In the genomic region with DNA sequence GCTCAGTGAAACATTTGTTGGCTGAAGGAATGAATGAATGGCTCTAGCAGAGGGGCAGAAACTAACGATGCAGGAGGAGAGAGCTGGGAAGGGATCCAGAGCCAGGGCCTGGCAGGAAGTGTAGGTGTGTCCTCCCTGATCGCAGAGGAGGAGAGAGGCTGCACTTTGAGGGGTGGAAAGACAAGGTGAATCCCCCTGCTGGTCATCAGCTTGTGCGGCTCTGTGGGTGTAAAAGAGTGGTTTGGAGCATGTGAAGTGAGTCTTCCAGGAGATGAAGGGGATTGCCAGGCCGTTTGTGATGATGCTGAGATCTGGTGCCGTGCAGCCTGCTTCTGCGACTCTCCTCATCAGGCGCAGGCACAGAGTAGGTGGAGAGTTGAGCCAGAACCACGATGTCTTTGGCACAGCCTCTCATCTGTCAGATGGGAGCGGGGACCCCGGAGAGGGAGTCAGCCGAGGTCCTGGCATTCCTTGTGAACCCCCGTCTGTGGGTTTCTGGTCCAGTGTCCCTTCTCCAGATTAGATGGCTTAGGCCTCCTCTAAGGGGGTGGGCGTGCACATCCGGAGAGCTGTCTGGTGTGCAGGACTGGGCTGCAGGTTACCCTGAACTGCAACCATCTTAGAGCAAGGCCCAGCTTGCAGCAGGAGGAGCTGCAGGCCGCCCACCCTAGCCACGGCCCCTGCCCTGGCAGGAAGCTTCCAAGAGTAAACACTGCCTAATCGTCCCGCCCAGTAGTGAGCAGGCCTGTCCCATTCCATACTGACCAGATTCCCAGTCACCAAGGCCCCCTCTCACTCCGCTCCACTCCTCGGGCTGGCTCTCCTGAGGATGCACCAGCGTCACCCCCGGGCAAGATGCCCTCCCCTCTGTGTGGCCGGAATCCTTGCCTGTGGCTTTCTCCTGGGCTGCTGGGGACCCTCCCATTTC, we compare ENCODE assay signal across 8 cellular contexts. TPM values are rescaled to one million over a fixed set of nuclear protein-coding genes. Genes with fewer than 3 reads are reported as not detected.
DNase-seq lines count a peak whose midpoint lies in the region; FAIRE-seq and TF ChIP-seq lines count a peak whose summit lies in the region.

ADAMTS13 (plus strand) TSS at position 753 of the 928 bp plus-strand sequence; CDS start at position 830, 77 bp downstream.

- H3K23ac ChIP-seq in H1 (ENCODE audit: insufficient read length): no peak within 1 kb of the TSS

- no peak within 1 kb of the TSS for H3K14ac ChIP-seq in H1 (ENCODE audit: insufficient read length)

- H3K4me3 Mint-ChIP-seq in activated CD4-positive, alpha-beta T cell treated with anti-CD3 and anti-CD28 coated beads, Interleukin-2, amount 10 ng/mL, durations not matched to agents 24 days and 14 days: peak within 1 kb of the TSS; percentile 33

- H3K9ac ChIP-seq in H1 (replicated peaks in 1 of 4; ENCODE audit: extremely low read depth in 1 of 4, low read depth in 3 of 4, low read length in 3 of 4): peak within 1 kb of the TSS in 1 of 4 experiments; percentile 28; a peak in 1 of 7 replicates

- TF ChIP-seq CTCF in H1 (IDR thresholded peaks at IDR 0.05; ENCODE audit: control extremely low read depth in 1 of 3, insufficient read depth in 1 of 3, low read depth in 1 of 3, low read length in 3 of 3) (peak in 2 of 3 experiments; percentile 30 to 69; a peak in 2 of 4 replicates), esophagus squamous epithelium (IDR thresholded peaks at IDR 0.05) (no peak), Peyer's patch (IDR thresholded peaks at IDR 0.05) (no peak)

- TF ChIP-seq EP300 in H1 (IDR thresholded peaks at IDR 0.05; ENCODE audit: borderline replicate concordance in 1 of 2, low read depth in 2 of 2, low read length in 2 of 2): no peak

- H3K79me1 ChIP-seq in H1 (ENCODE audit: low read depth, low read length): peaks cover under 1% of the 10 kb centered on the region

- no peak for FAIRE-seq in H1 (lab: Jason Lieb, UNC)

- H2AK5ac ChIP-seq in H1 (ENCODE audit: low read depth, low read length): 0 out of 2 replicates have a peak within 1 kb of the TSS, but pooled peaks have one; percentile 17

- H2BK120ac ChIP-seq in H1 (replicated peaks; ENCODE audit: low read depth, low read length): no peak within 1 kb of the TSS

- whole genome bisulfite sequencing in H1 (ENCODE audit: extremely low coverage in 1 of 2, insufficient coverage in 1 of 2, insufficient read length in 1 of 2, insufficient replicate concordance in 2 of 2, low coverage in 1 of 2, low lambda C conversion rate in 2 of 2, missing lambda C conversion rate in 1 of 2), 2 experiments: 77% methylated on average over 23 of the region's 23 CpGs; no CpG with 5 or more reads in 1 of the 2 experiments
- 54 to 59% methylated on average over 12 to 15 of the region's 23 CpGs for WGBS in esophagus squamous epithelium, 2 donors

- H3K18ac ChIP-seq in H1 (ENCODE audit: extremely low read depth, low read length): no peak within 1 kb of the TSS; the same call in 1 of the 2 replicates

- CTCF ChIA-PET in H1 (lab: Charles Lee; ENCODE audit: partially characterized antibody): interaction anchor here (0.7 to 3.7 kb wide), 20 partner anchors 9 to 233 kb away, joined by 3 to 16 read pairs (median 3); partner anchors contain the start of gene CACFD1

- no peak within 1 kb of the TSS for H3K4me3 ChIP-seq in H1 (ENCODE audit: extremely low read depth in 1 of 4, insufficient read depth in 2 of 4, low read depth in 3 of 4, low read length in 4 of 4)
- H3K4me3 ChIP-seq in esophagus squamous epithelium: no peak within 1 kb of the TSS
- H3K4me3 ChIP-seq in Peyer's patch: no peak within 1 kb of the TSS

- POLR2A ChIA-PET in H1 (lab: Charles Lee; ENCODE audit: partially characterized antibody): interaction anchor here (0.6 to 3.6 kb wide), 7 partner anchors 10 to 80 kb away, joined by 3 to 19 read pairs (median 3); partner anchors contain the start of genes MED22 and RPL7A

- H3K27me3 ChIP-seq in H1 (replicated peaks in 1 of 4; ENCODE audit: control insufficient read depth in 3 of 4, extremely low read depth in 1 of 4, insufficient read depth in 3 of 4, low read length in 3 of 4) (no peaks in the 10 kb centered on the region; a peak in 1 of 7 replicates), esophagus squamous epithelium (peaks cover 0 to 26% (median 0%) of the 10 kb centered on the region in 4 donors), Peyer's patch (no peaks in the 10 kb centered on the region)

- peak within 1 kb of the TSS; percentile 82 for H3K27ac Mint-ChIP-seq in activated CD4-positive, alpha-beta T cell treated with anti-CD3 and anti-CD28 coated beads, Interleukin-2, amount 10 ng/mL, durations not matched to agents 24 days and 14 days

- H3K36me3 Mint-ChIP-seq in activated CD4-positive, alpha-beta T cell treated with anti-CD3 and anti-CD28 coated beads, Interleukin-2, amount 10 ng/mL, durations not matched to agents 24 days and 14 days (ENCODE audit: low read depth): peaks cover 7% of the 10 kb centered on the region

- TF ChIP-seq RAD21 in H1 (IDR thresholded peaks at IDR 0.05 in 1 of 2, conservative IDR thresholded peaks at IDR 0.05 in 1 of 2; ENCODE audit: low read depth in 2 of 2, low read length in 2 of 2): peak in 1 of 2 experiments; percentile 19; a peak in 1 of 4 replicates

- H3K4me1 ChIP-seq in H1 (replicated peaks in 1 of 4; ENCODE audit: control insufficient read depth in 3 of 4, insufficient read depth in 4 of 4, low read length in 3 of 4) (peaks cover 0 to 15% (median 3%) of the 10 kb centered on the region in 4 experiments; a peak in 4 of 7 replicates), esophagus squamous epithelium (peaks cover 1 to 22% (median 5%) of the 10 kb centered on the region in 3 donors), Peyer's patch (peaks cover 3 to 14% (median 4%) of the 10 kb centered on the region in 4 donors)

- peaks cover 0 to 7% of the 10 kb centered on the region in 2 experiments; a peak in 2 of 4 replicates for H3K79me2 ChIP-seq in H1 (ENCODE audit: control insufficient read depth in 1 of 2, insufficient read depth in 2 of 2, low read length in 2 of 2)

- H3K36me3 ChIP-seq in H1 (ENCODE audit: control insufficient read depth in 2 of 4, insufficient read depth in 4 of 4, low read length in 3 of 4) (no peaks in the 10 kb centered on the region), esophagus squamous epithelium (no peaks in the 10 kb centered on the region), Peyer's patch (no peaks in the 10 kb centered on the region)

- H2BK15ac ChIP-seq in H1 (ENCODE audit: low read length): peak within 1 kb of the TSS; percentile 81; the same call in 1 of the 2 replicates

- H3K27me3 Mint-ChIP-seq in activated CD4-positive, alpha-beta T cell treated with anti-CD3 and anti-CD28 coated beads, Interleukin-2, amount 10 ng/mL, durations not matched to agents 24 days and 14 days: peaks cover 5% of the 10 kb centered on the region

- H4K20me1 ChIP-seq in H1 (replicated peaks in 1 of 2; ENCODE audit: control insufficient read depth in 1 of 2, insufficient read depth in 2 of 2, low read length in 2 of 2): no peaks in the 10 kb centered on the region

- no peak within 1 kb of the TSS for H3K56ac ChIP-seq in H1 (replicated peaks; ENCODE audit: insufficient read length, low read depth, low read length)

- H3K23me2 ChIP-seq in H1 (ENCODE audit: low read depth, low read length): peaks cover 4% of the 10 kb centered on the region

- H2BK5ac ChIP-seq in H1 (ENCODE audit: low read depth, low read length): peak within 1 kb of the TSS; percentile 21; the same call in 1 of the 2 replicates

- H3K27ac ChIP-seq in H1 (ENCODE audit: low read depth, low read length): no peak within 1 kb of the TSS
- H3K27ac ChIP-seq in esophagus squamous epithelium: no peak within 1 kb of the TSS
- no peak within 1 kb of the TSS for H3K27ac ChIP-seq in Peyer's patch

- H4K5ac ChIP-seq in H1 (ENCODE audit: insufficient read length, low read depth, low read length): no peak within 1 kb of the TSS

- peak; percentile 75 for DNase-seq in activated CD4-positive, alpha-beta T cell treated with anti-CD3 and anti-CD28 coated beads, Interleukin-2, amount 10 ng/mL, durations not matched to agents 24 days and 14 days
- DNase-seq in activated CD4-positive, alpha-beta T cell treated with anti-CD3 and anti-CD28 coated beads for 4 hours: no peak
- peak; percentile 45 for DNase-seq in NCI-H69 (lab: John Stamatoyannopoulos, UW)
- no peak for DNase-seq in H1 (ENCODE audit: low read depth in 1 of 2, low spot score in 2 of 2)
- DNase-seq in stimulated activated CD8-positive, alpha-beta memory T cell treated with anti-CD3 and anti-CD28 coated beads, Interleukin-7, amount 100 ng/mL, for 4 hours (ENCODE audit: low read depth in 2 of 2): peak; percentile 2 to 9
- DNase-seq in activated CD4-positive, CD25-positive, alpha-beta regulatory T cell (lab: John Stamatoyannopoulos, UW): no peak
- no peak for DNase-seq in esophagus squamous epithelium (lab: John Stamatoyannopoulos, UW)
- no peak for DNase-seq in Peyer's patch

- TF ChIP-seq POLR2A in H1 (IDR thresholded peaks at IDR 0.05; ENCODE audit: control extremely low read depth in 1 of 2, low read depth in 2 of 2, low read length in 2 of 2) (no peak), esophagus squamous epithelium (IDR thresholded peaks at IDR 0.05) (no peak), Peyer's patch (IDR thresholded peaks at IDR 0.05) (no peak)

- H3K9me3 ChIP-seq in H1 (ENCODE audit: insufficient read depth in 2 of 2, low read depth in 1 of 2, low read length in 1 of 2): no peaks in the 10 kb centered on the region
- H3K9me3 ChIP-seq in esophagus squamous epithelium: no peaks in the 10 kb centered on the region
- no peaks in the 10 kb centered on the region for H3K9me3 ChIP-seq in Peyer's patch

- no peak within 1 kb of the TSS; a peak in 1 of 4 replicates for H3K4me2 ChIP-seq in H1 (ENCODE audit: insufficient read depth in 1 of 2, low read depth in 2 of 2, low read length in 2 of 2)

- 0 out of 2 replicates have a peak within 1 kb of the TSS, but pooled peaks have one; percentile 60 for H4K8ac ChIP-seq in H1 (ENCODE audit: extremely low read depth, insufficient read depth, low read length)

- H3K9me3 Mint-ChIP-seq in activated CD4-positive, alpha-beta T cell treated with anti-CD3 and anti-CD28 coated beads, Interleukin-2, amount 10 ng/mL, durations not matched to agents 24 days and 14 days: no peaks in the 10 kb centered on the region

- no peak within 1 kb of the TSS for H2AFZ ChIP-seq in H1 (ENCODE audit: low read length)

- peaks cover 22% of the 10 kb centered on the region for H3K4me1 Mint-ChIP-seq in activated CD4-positive, alpha-beta T cell treated with anti-CD3 and anti-CD28 coated beads, Interleukin-2, amount 10 ng/mL, durations not matched to agents 24 days and 14 days

- peak within 1 kb of the TSS; percentile 55; the same call in 1 of the 2 replicates for H2BK12ac ChIP-seq in H1 (ENCODE audit: low read depth, low read length)

- intact Hi-C loops in activated CD4-positive, alpha-beta T cell treated with anti-CD3 and anti-CD28 coated beads, Interleukin-2, amount 10 ng/mL, durations not matched to agents 24 days and 14 days (cut with micrococcal nuclease): loop anchor here (5.0 kb wide), 1 partner anchor 35 kb away; the partner anchor contains the start of gene CACFD1
- intact Hi-C loops in esophagus squamous epithelium (cut with DNase I): no loop called here

- H3K4ac ChIP-seq in H1 (replicated peaks; ENCODE audit: insufficient read length, low read depth, low read length): no peak within 1 kb of the TSS

- peak within 1 kb of the TSS; percentile 6 for H4K91ac ChIP-seq in H1 (replicated peaks; ENCODE audit: insufficient read length, low read length)

- H2BK20ac ChIP-seq in H1 (ENCODE audit: low read length): no peak within 1 kb of the TSS

RNA-seq across cellular contexts. Expression of gene ADAMTS13, which starts in this region (rescaled TPM):
- total RNA-seq in activated CD4-positive, alpha-beta T cell treated with anti-CD3 and anti-CD28 coated beads, Interleukin-2, amount 10 ng/mL, durations not matched to agents 24 days and 14 days: 1.3 and 1.5 TPM in 2 replicates
- total RNA-seq in H1 (2021; fragmentation: NEBNext Ultra II Directional; extraction: Animal tissue kit (Norgen Biotek cat#: 25700)): 5.1 and 5.8 TPM in 2 replicates
- polyA plus RNA-seq in H1 (2011; rRNA removed): 4.4 and 6.6 TPM in 2 replicates
- 7.0 TPM for polyA plus RNA-seq in H1 (2011; cell fraction: cytosol; rRNA removed)
- 44.8 TPM for polyA plus RNA-seq in H1 (2011; cell fraction: nucleus; rRNA removed)
- 6.3 to 11.9 TPM (median 9.7 TPM) in 4 replicates for polyA plus RNA-seq in H1 (2012, experiment 1 of 2)
- 3.8 TPM for polyA plus RNA-seq in H1 (2012, experiment 2 of 2)
- polyA plus RNA-seq in H1 (2013, experiment 1 of 2): 2.4 TPM
- 2.8 TPM for polyA plus RNA-seq in H1 (2013, experiment 2 of 2)
- polyA minus RNA-seq in H1 (2011; rRNA and poly(A)+ RNA removed): 1.5 and 2.2 TPM in 2 replicates
- 2.0 TPM for polyA minus RNA-seq in H1 (2011; cell fraction: cytosol; rRNA and poly(A)+ RNA removed)
- polyA minus RNA-seq in H1 (2011; cell fraction: nucleus; rRNA and poly(A)+ RNA removed): 5.4 TPM
- total RNA-seq in esophagus squamous epithelium (1 to 10 TPM in 1 of 4 donors, under 1 TPM in 3; 0.21 to 2.5 (median 0.33) TPM), Peyer's patch (10 to 100 TPM in 1 of 4 donors, 1 to 10 TPM in 3; 4.4 to 13.2 (median 5.7) TPM)

Comparison
In these comparisons a context has a peak if more than half of its experiments do, and no peak if none do; other contexts are left out.
1. DNase-seq: peak in activated CD4-positive, alpha-beta T cell treated with anti-CD3 and anti-CD28 coated beads, Interleukin-2, amount 10 ng/mL, durations not matched to agents 24 days and 14 days (single experiment), NCI-H69 (single experiment) and stimulated activated CD8-positive, alpha-beta memory T cell treated with anti-CD3 and anti-CD28 coated beads, Interleukin-7, amount 100 ng/mL, for 4 hours (2 of 2); none in activated CD4-positive, alpha-beta T cell treated with anti-CD3 and anti-CD28 coated beads for 4 hours (0 of 2), H1 (0 of 2), activated CD4-positive, CD25-positive, alpha-beta regulatory T cell (0 of 4), esophagus squamous epithelium (single experiment) and Peyer's patch (0 of 3).
2. CTCF ChIP-seq: peak in H1 (2 of 3); none in esophagus squamous epithelium (0 of 6) and Peyer's patch (0 of 6).